Comparison of ENCODE assay signal across 8 cellular contexts in genomic region chr3:50238549-50239026, GRCh38. TPM values are rescaled to one million over a fixed set of nuclear protein-coding genes. Genes with fewer than 3 reads are reported as not detected.
DNase-seq lines count a peak whose midpoint lies in the region; ATAC-seq, FAIRE-seq and TF ChIP-seq lines count a peak whose summit lies in the region.

No MANE protein-coding gene starts in this region.

- CTCF ChIA-PET in K562 (lab: Yijun Ruan, JAX; ENCODE audit: low intra/inter-chr PET ratio) = no interaction called here

- ATAC-seq in K562 (no peak), HG03108 (IDR thresholded peaks at IDR 0.05; ENCODE audit: unreplicated experiment) (no peak), HG03139 (IDR thresholded peaks at IDR 0.05; ENCODE audit: unreplicated experiment) (no peak), HG03439 (IDR thresholded peaks at IDR 0.05; ENCODE audit: unreplicated experiment) (no peak)

- no peak overlapping the region for H2AFZ ChIP-seq in K562 (ENCODE audit: low read depth, low read length)
- no peak overlapping the region for H2AFZ ChIP-seq in keratinocyte (ENCODE audit: control insufficient read depth, low read length)

- BruUV-seq in K562 (replicated peaks; lab: Mats Ljungman, UMichigan) = no TSS peak

- H3K9me3 ChIP-seq in BE2C = no peaks in the 10 kb centered on the region
- no peaks in the 10 kb centered on the region for H3K9me3 ChIP-seq in K562 (replicated peaks; ENCODE audit: control insufficient read depth, insufficient read depth, low read depth, low read length)
- no peaks in the 10 kb centered on the region for H3K9me3 ChIP-seq in keratinocyte (ENCODE audit: control insufficient read depth, low read depth, low read length)

- H4K20me1 ChIP-seq in K562 (replicated peaks; ENCODE audit: control insufficient read depth, insufficient read depth, low read length) = no peaks in the 10 kb centered on the region
- H4K20me1 ChIP-seq in keratinocyte (ENCODE audit: control insufficient read depth, extremely low read depth, insufficient read depth, low read length) = peaks cover 14% of the 10 kb centered on the region

- H3K36me3 ChIP-seq in BE2C (no peaks in the 10 kb centered on the region), K562 (ENCODE audit: control insufficient read depth, insufficient read depth, low read length) (peaks cover 6% of the 10 kb centered on the region; the same call in 1 of the 3 replicates), keratinocyte (ENCODE audit: control insufficient read depth in 2 of 2, extremely low read depth in 1 of 2, insufficient read depth in 2 of 2, low read length in 2 of 2) (peaks cover 13% of the 10 kb centered on the region in 2 experiments)

- H3K4me2 ChIP-seq in K562 (ENCODE audit: insufficient read depth, low read length) (peak overlapping the region; percentile 80), keratinocyte (ENCODE audit: control insufficient read depth, extremely low read depth, insufficient read depth, low read depth, low read length) (peak overlapping the region; percentile 98)

- H3K9ac ChIP-seq in K562 (ENCODE audit: insufficient read depth in 1 of 2, low read depth in 2 of 2, low read length in 2 of 2) = peak overlapping the region in 1 of 2 experiments; percentile 95; a peak in 1 of 4 replicates
- peak overlapping the region; percentile 88 for H3K9ac ChIP-seq in keratinocyte (ENCODE audit: control insufficient read depth, extremely low read depth, insufficient read depth, low read length)

- TF ChIP-seq RAD21 in K562 (CRISPR knock-in tag; conservative IDR thresholded peaks at IDR 0.05 in 1 of 2, IDR thresholded peaks at IDR 0.05 in 1 of 2) = no peak

- POLR2A ChIA-PET in K562 (lab: Yijun Ruan, JAX) = interaction anchor here (0.6 kb wide), 1 partner anchor 1180 kb away, joined by 3 read pairs; no protein-coding TSS in a partner anchor

- 60% methylated on average over 1 of the region's 7 CpGs for WGBS in K562 (ENCODE audit: insufficient coverage, low coverage, missing lambda C conversion rate)

- H3K4me3 ChIP-seq in BE2C (ENCODE audit: low read depth, low read length) = peak overlapping the region; percentile 66
- peak overlapping the region; percentile 93 for H3K4me3 ChIP-seq in Jurkat, Clone E6-1 (ENCODE audit: low read length)
- H3K4me3 ChIP-seq in K562 = no peak overlapping the region
- peak overlapping the region; percentile 76 to 98 (median 97) for H3K4me3 ChIP-seq in keratinocyte (ENCODE audit: control insufficient read depth in 2 of 3, extremely low read depth in 1 of 3, insufficient read depth in 2 of 3, low read depth in 1 of 3, low read length in 3 of 3)

- TF ChIP-seq CTCF in BE2C (IDR thresholded peaks at IDR 0.05; ENCODE audit: low read depth, low read length) (no peak), K562 (IDR thresholded peaks at IDR 0.05 in 2 of 3, conservative IDR thresholded peaks at IDR 0.05 in 1 of 3; ENCODE audit: insufficient read depth in 2 of 3, low read depth in 1 of 3, low read length in 3 of 3) (no peak), keratinocyte (optimal IDR thresholded peaks at IDR 0.05 in 1 of 3, IDR thresholded peaks at IDR 0.05 in 1 of 3, conservative IDR thresholded peaks at IDR 0.05 in 1 of 3; ENCODE audit: extremely low read depth in 1 of 3, insufficient read depth in 2 of 3, low read length in 3 of 3) (no peak)

- FAIRE-seq in K562 (lab: Jason Lieb, UNC) = no peak
- FAIRE-seq in keratinocyte (lab: Jason Lieb, UNC) = peak; percentile 61

- intact Hi-C loops in K562 (cut with micrococcal nuclease) = no loop called here

- no peak for TF ChIP-seq POLR2A in K562 (conservative IDR thresholded peaks at IDR 0.05)

- H3K79me2 ChIP-seq in K562 (ENCODE audit: control insufficient read depth, insufficient read depth, low read length) = peaks cover 39% of the 10 kb centered on the region
- peaks cover 74% of the 10 kb centered on the region for H3K79me2 ChIP-seq in keratinocyte (ENCODE audit: control insufficient read depth, insufficient read depth, low read length)

- H3K27me3 ChIP-seq in BE2C = no peaks in the 10 kb centered on the region
- H3K27me3 ChIP-seq in K562 (ENCODE audit: control insufficient read depth in 2 of 2, insufficient read depth in 2 of 2, low read length in 2 of 2) = no peaks in the 10 kb centered on the region
- H3K27me3 ChIP-seq in keratinocyte (ENCODE audit: control insufficient read depth, extremely low read depth, insufficient read depth, low read length) = no peaks in the 10 kb centered on the region

- TF ChIP-seq EP300 in K562 (IDR thresholded peaks at IDR 0.05; ENCODE audit: low read length) = no peak

- dilution Hi-C loops in keratinocyte (cut with MboI; ENCODE audit: extremely low pct_ligation_motif_present, low sequenced_read_pairs) = no loop called here

- H3K4me1 ChIP-seq in BE2C = no peaks in the 10 kb centered on the region
- H3K4me1 ChIP-seq in K562 (replicated peaks in 1 of 2; ENCODE audit: control insufficient read depth in 2 of 2, insufficient read depth in 2 of 2, low read length in 2 of 2) = peaks cover 48 to 73% of the 10 kb centered on the region in 2 experiments
- H3K4me1 ChIP-seq in keratinocyte (ENCODE audit: control insufficient read depth, extremely low read depth, insufficient read depth, low read length) = peaks cover 43% of the 10 kb centered on the region

- H3K9me1 ChIP-seq in K562 (ENCODE audit: control insufficient read depth, insufficient read depth, low read length) = no peaks in the 10 kb centered on the region
- H3K9me1 ChIP-seq in keratinocyte (ENCODE audit: control insufficient read depth, extremely low read depth, insufficient read depth, low read length) = peaks cover 3% of the 10 kb centered on the region

- H3K27ac ChIP-seq in K562 (ENCODE audit: extremely low read depth, low read depth, low read length) = no peak overlapping the region
- peak overlapping the region; percentile 60 for H3K27ac ChIP-seq in keratinocyte (ENCODE audit: control insufficient read depth, insufficient read depth, low read length)

- no peak for DNase-seq in BE2C
- DNase-seq in Jurkat, Clone E6-1 (ENCODE audit: low read depth, low spot score) = no peak
- no peak for DNase-seq in K562 (ENCODE audit: extremely low read depth in 1 of 4, low spot score in 3 of 4)
- no peak for DNase-seq in keratinocyte (ENCODE audit: low read depth, low spot score)
- DNase-seq in stimulated activated CD8-positive, alpha-beta memory T cell treated with anti-CD3 and anti-CD28 coated beads, Interleukin-4, amount 100 ng/mL, for 48 hours = peak; percentile 44

- in situ Hi-C loops in K562 (cut with MboI) = no loop called here

RNA-seq across cellular contexts. Expression of gene GNAI2, which starts 2.6 kb away (rescaled TPM):
- polyA plus RNA-seq in BE2C (2012; ENCODE audit: insufficient read depth, insufficient read length, low read depth) = 107 TPM
- polyA plus RNA-seq in Jurkat, Clone E6-1 (2012; ENCODE audit: insufficient read depth, insufficient read length) = 279 TPM
- 32.6 and 87.4 TPM in 2 replicates for total RNA-seq in K562 (2011; cell fraction: chromatin; rRNA removed; ENCODE audit: low replicate concordance)
- total RNA-seq in K562 (2011; cell fraction: nucleolus; rRNA removed) = 69.2 and 80.9 TPM in 2 replicates
- total RNA-seq in K562 (2011; cell fraction: nucleoplasm; rRNA removed) = 56.0 and 62.0 TPM in 2 replicates
- total RNA-seq in K562 (2014; rRNA removed) (41.0 and 53.8 TPM in 2 replicates), K562 (2014; rRNA removed; fragmentation: Illumina TruSeq; extraction: Trizol) (18.6 and 19.5 TPM in 2 replicates), K562 (2015; rRNA removed; fragmentation: Illumina TruSeq; extraction: Trizol) (41.1 and 42.7 TPM in 2 replicates), K562 (2021) (55.4 and 60.5 TPM in 2 replicates)
- polyA plus RNA-seq in K562 (2011; rRNA removed) (72.2 and 172 TPM in 2 replicates), K562 (2014; fragmentation: Illumina TruSeq; extraction: Trizol) (49.3 and 56.1 TPM in 2 replicates), K562 (2014; fragmentation: Nextera tagmentation; extraction: Ambion mirVana) (1 to 10 TPM; 1.1 to 2.5 TPM), K562 (2014; rRNA removed) (41.4 and 51.2 TPM in 2 replicates), keratinocyte (268 to 419 TPM (median 341 TPM) in 3 replicates)
- polyA plus RNA-seq in K562 (2011; cell fraction: cytosol; rRNA removed) = 128 and 171 TPM in 2 replicates
- 49.7 and 89.7 TPM in 2 replicates for polyA plus RNA-seq in K562 (2011; cell fraction: nucleus; rRNA removed)
- 64.5 and 84.8 TPM in 2 replicates for polyA plus RNA-seq in K562 (2012)
- polyA minus RNA-seq in K562 (2011; rRNA and poly(A)+ RNA removed) = 112 and 135 TPM in 2 replicates
- 34.5 and 65.7 TPM in 2 replicates for polyA minus RNA-seq in K562 (2011; cell fraction: cytosol; rRNA and poly(A)+ RNA removed)
- polyA minus RNA-seq in K562 (2011; cell fraction: nucleus; rRNA and poly(A)+ RNA removed) = 11.7 and 24.4 TPM in 2 replicates
- 90.9 TPM for polyA plus RNA-seq in keratinocyte (2011; ENCODE audit: low read depth)
- polyA plus RNA-seq in keratinocyte (2011; cell fraction: cytosol; rRNA removed) = 360 and 497 TPM in 2 replicates
- polyA plus RNA-seq in keratinocyte (2011; cell fraction: nucleus; rRNA removed) = 163 and 215 TPM in 2 replicates
- polyA plus RNA-seq in keratinocyte (2012; ENCODE audit: low replicate concordance) = 96.9 and 241 TPM in 2 replicates
- polyA minus RNA-seq in keratinocyte = 357 to 545 TPM (median 495 TPM) in 3 replicates
- polyA minus RNA-seq in keratinocyte (2011; cell fraction: cytosol; rRNA and poly(A)+ RNA removed) = 236 TPM
- 63.3 and 89.7 TPM in 2 replicates for polyA minus RNA-seq in keratinocyte (2011; cell fraction: nucleus; rRNA and poly(A)+ RNA removed)

RNA-seq across cellular contexts. Expression of gene SEMA3B, which starts 30.4 kb away (rescaled TPM):
- polyA plus RNA-seq in BE2C (2012; ENCODE audit: insufficient read depth, insufficient read length, low read depth) = 1.5 TPM
- 1.2 TPM for polyA plus RNA-seq in Jurkat, Clone E6-1 (2012; ENCODE audit: insufficient read depth, insufficient read length)
- total RNA-seq in K562 (2011; cell fraction: chromatin; rRNA removed; ENCODE audit: low replicate concordance) = 7.6 and 22.1 TPM in 2 replicates
- 12.1 and 17.2 TPM in 2 replicates for total RNA-seq in K562 (2011; cell fraction: nucleolus; rRNA removed)
- total RNA-seq in K562 (2011; cell fraction: nucleoplasm; rRNA removed) = 4.6 and 11.0 TPM in 2 replicates
- total RNA-seq in K562 (2014; rRNA removed) (0.82 and 1.1 TPM in 2 replicates), K562 (2014; rRNA removed; fragmentation: Illumina TruSeq; extraction: Trizol) (0.13 and 0.18 TPM in 2 replicates), K562 (2015; rRNA removed; fragmentation: Illumina TruSeq; extraction: Trizol) (0.29 and 0.30 TPM in 2 replicates), K562 (2021) (1.8 and 2.2 TPM in 2 replicates)
- polyA plus RNA-seq in K562 (2011; rRNA removed) (1.3 and 2.5 TPM in 2 replicates), K562 (2014; fragmentation: Illumina TruSeq; extraction: Trizol) (0.27 and 0.37 TPM in 2 replicates), K562 (2014; fragmentation: Nextera tagmentation; extraction: Ambion mirVana) (under 1 TPM in 1 of 2 experiments, not detected in 1; 0.03 TPM), K562 (2014; rRNA removed) (1.7 and 2.3 TPM in 2 replicates), keratinocyte (0.33 to 0.81 TPM (median 0.58 TPM) in 3 replicates)
- 1.5 and 2.7 TPM in 2 replicates for polyA plus RNA-seq in K562 (2011; cell fraction: cytosol; rRNA removed)
- polyA plus RNA-seq in K562 (2011; cell fraction: nucleus; rRNA removed) = 31.8 and 37.3 TPM in 2 replicates
- 1.3 and 4.7 TPM in 2 replicates for polyA plus RNA-seq in K562 (2012)
- 0.18 and 0.33 TPM in 2 replicates for polyA minus RNA-seq in K562 (2011; rRNA and poly(A)+ RNA removed)
- polyA minus RNA-seq in K562 (2011; cell fraction: cytosol; rRNA and poly(A)+ RNA removed) = 3.0 and 5.2 TPM in 2 replicates
- polyA minus RNA-seq in K562 (2011; cell fraction: nucleus; rRNA and poly(A)+ RNA removed) = 4.4 and 10.3 TPM in 2 replicates
- polyA plus RNA-seq in keratinocyte (2011; ENCODE audit: low read depth) = 1.2 TPM
- polyA plus RNA-seq in keratinocyte (2011; cell fraction: cytosol; rRNA removed) = 0.23 and 0.26 TPM in 2 replicates
- polyA plus RNA-seq in keratinocyte (2011; cell fraction: nucleus; rRNA removed) = 2.5 and 3.3 TPM in 2 replicates
- 0.52 and 0.86 TPM in 2 replicates for polyA plus RNA-seq in keratinocyte (2012; ENCODE audit: low replicate concordance)
- 0.29 to 0.33 TPM (median 0.30 TPM) in 3 replicates for polyA minus RNA-seq in keratinocyte
- polyA minus RNA-seq in keratinocyte (2011; cell fraction: cytosol; rRNA and poly(A)+ RNA removed) = 8.8 TPM
- 2.9 and 3.7 TPM in 2 replicates for polyA minus RNA-seq in keratinocyte (2011; cell fraction: nucleus; rRNA and poly(A)+ RNA removed)

RNA-seq across cellular contexts. Expression of gene SLC38A3, which starts 33.5 kb away (rescaled TPM):
- 0.43 TPM for polyA plus RNA-seq in BE2C (2012; ENCODE audit: insufficient read depth, insufficient read length, low read depth)
- 2.0 TPM for polyA plus RNA-seq in Jurkat, Clone E6-1 (2012; ENCODE audit: insufficient read depth, insufficient read length)
- total RNA-seq in K562 (2011; cell fraction: chromatin; rRNA removed; ENCODE audit: low replicate concordance) = 0.99 and 3.1 TPM in 2 replicates
- total RNA-seq in K562 (2011; cell fraction: nucleolus; rRNA removed) = 1.6 and 3.8 TPM in 2 replicates
- 1.3 and 1.5 TPM in 2 replicates for total RNA-seq in K562 (2011; cell fraction: nucleoplasm; rRNA removed)
- total RNA-seq in K562 (2014; rRNA removed) (0.09 TPM in 1 of 2 replicates, not detected in the other), K562 (2014; rRNA removed; fragmentation: Illumina TruSeq; extraction: Trizol) (not detected in 2 replicates), K562 (2015; rRNA removed; fragmentation: Illumina TruSeq; extraction: Trizol) (not detected in 2 replicates), K562 (2021) (0.16 and 0.27 TPM in 2 replicates)
- polyA plus RNA-seq in K562 (2011; rRNA removed) (0.38 and 0.66 TPM in 2 replicates), K562 (2014; fragmentation: Illumina TruSeq; extraction: Trizol) (not detected in 2 replicates), K562 (2014; fragmentation: Nextera tagmentation; extraction: Ambion mirVana) (not detected), K562 (2014; rRNA removed) (not detected in 2 replicates), keratinocyte (not detected in 3 replicates)
- polyA plus RNA-seq in K562 (2011; cell fraction: cytosol; rRNA removed) = 0.47 and 0.52 TPM in 2 replicates
- polyA plus RNA-seq in K562 (2011; cell fraction: nucleus; rRNA removed) = 2.9 and 4.2 TPM in 2 replicates
- not detected in 2 replicates for polyA plus RNA-seq in K562 (2012)
- polyA minus RNA-seq in K562 (2011; rRNA and poly(A)+ RNA removed) = 0.46 and 0.57 TPM in 2 replicates
- polyA minus RNA-seq in K562 (2011; cell fraction: cytosol; rRNA and poly(A)+ RNA removed) = 0.29 and 1.1 TPM in 2 replicates
- 0.54 and 0.78 TPM in 2 replicates for polyA minus RNA-seq in K562 (2011; cell fraction: nucleus; rRNA and poly(A)+ RNA removed)
- polyA plus RNA-seq in keratinocyte (2011; ENCODE audit: low read depth) = 0.22 TPM
- polyA plus RNA-seq in keratinocyte (2011; cell fraction: cytosol; rRNA removed) = 0.02 and 0.12 TPM in 2 replicates
- polyA plus RNA-seq in keratinocyte (2011; cell fraction: nucleus; rRNA removed) = 0.12 and 0.36 TPM in 2 replicates
- 0.39 TPM in 1 of 2 replicates, not detected in the other for polyA plus RNA-seq in keratinocyte (2012; ENCODE audit: low replicate concordance)
- polyA minus RNA-seq in keratinocyte = not detected in 3 replicates
- not detected for polyA minus RNA-seq in keratinocyte (2011; cell fraction: cytosol; rRNA and poly(A)+ RNA removed)
- polyA minus RNA-seq in keratinocyte (2011; cell fraction: nucleus; rRNA and poly(A)+ RNA removed) = 0.32 TPM in 1 of 2 replicates, not detected in the other

RNA-seq across cellular contexts. Expression of gene LSMEM2, which starts 40.3 kb away (rescaled TPM):
- not detected for polyA plus RNA-seq in BE2C (2012; ENCODE audit: insufficient read depth, insufficient read length, low read depth)
- polyA plus RNA-seq in Jurkat, Clone E6-1 (2012; ENCODE audit: insufficient read depth, insufficient read length) = not detected
- not detected in 2 replicates for total RNA-seq in K562 (2011; cell fraction: chromatin; rRNA removed; ENCODE audit: low replicate concordance)
- not detected in 2 replicates for total RNA-seq in K562 (2011; cell fraction: nucleolus; rRNA removed)
- not detected in 2 replicates for total RNA-seq in K562 (2011; cell fraction: nucleoplasm; rRNA removed)
- not detected in 2 replicates for total RNA-seq in K562 (2014; rRNA removed)
- total RNA-seq in K562 (2014; rRNA removed; fragmentation: Illumina TruSeq; extraction: Trizol) = not detected in 2 replicates
- not detected in 2 replicates for total RNA-seq in K562 (2015; rRNA removed; fragmentation: Illumina TruSeq; extraction: Trizol)
- total RNA-seq in K562 (2021) = not detected in 2 replicates
- polyA plus RNA-seq in K562 (2011; rRNA removed) = not detected in 2 replicates
- polyA plus RNA-seq in K562 (2011; cell fraction: cytosol; rRNA removed) = not detected in 2 replicates
- 0.10 TPM in 1 of 2 replicates, not detected in the other for polyA plus RNA-seq in K562 (2011; cell fraction: nucleus; rRNA removed)
- polyA plus RNA-seq in K562 (2012) = 0.08 and 0.12 TPM in 2 replicates
- polyA plus RNA-seq in K562 (2014; fragmentation: Illumina TruSeq; extraction: Trizol) = not detected in 2 replicates
- not detected for polyA plus RNA-seq in K562 (2014; fragmentation: Nextera tagmentation; extraction: Ambion mirVana)
- not detected in 2 replicates for polyA plus RNA-seq in K562 (2014; rRNA removed)
- polyA minus RNA-seq in K562 (2011; rRNA and poly(A)+ RNA removed) = not detected in 2 replicates
- polyA minus RNA-seq in K562 (2011; cell fraction: cytosol; rRNA and poly(A)+ RNA removed) = not detected in 2 replicates
- polyA minus RNA-seq in K562 (2011; cell fraction: nucleus; rRNA and poly(A)+ RNA removed) = not detected in 2 replicates
- not detected in 3 replicates for polyA plus RNA-seq in keratinocyte
- polyA plus RNA-seq in keratinocyte (2011; ENCODE audit: low read depth) = not detected
- polyA plus RNA-seq in keratinocyte (2011; cell fraction: cytosol; rRNA removed) = not detected in 2 replicates
- 0.17 TPM in 1 of 2 replicates, not detected in the other for polyA plus RNA-seq in keratinocyte (2011; cell fraction: nucleus; rRNA removed)
- not detected in 2 replicates for polyA plus RNA-seq in keratinocyte (2012; ENCODE audit: low replicate concordance)
- polyA minus RNA-seq in keratinocyte = not detected in 3 replicates
- polyA minus RNA-seq in keratinocyte (2011; cell fraction: cytosol; rRNA and poly(A)+ RNA removed) = not detected
- not detected in 2 replicates for polyA minus RNA-seq in keratinocyte (2011; cell fraction: nucleus; rRNA and poly(A)+ RNA removed)

RNA-seq across cellular contexts. Expression of gene GNAT1, which starts 47.2 kb away (rescaled TPM):
- polyA plus RNA-seq in BE2C (2012; ENCODE audit: insufficient read depth, insufficient read length, low read depth) = not detected
- not detected for polyA plus RNA-seq in Jurkat, Clone E6-1 (2012; ENCODE audit: insufficient read depth, insufficient read length)
- not detected in 2 replicates for total RNA-seq in K562 (2011; cell fraction: chromatin; rRNA removed; ENCODE audit: low replicate concordance)
- total RNA-seq in K562 (2011; cell fraction: nucleolus; rRNA removed) = not detected in 2 replicates
- total RNA-seq in K562 (2011; cell fraction: nucleoplasm; rRNA removed) = 0.15 TPM in 1 of 2 replicates, not detected in the other
- total RNA-seq in K562 (2014; rRNA removed) = not detected in 2 replicates
- not detected in 2 replicates for total RNA-seq in K562 (2014; rRNA removed; fragmentation: Illumina TruSeq; extraction: Trizol)
- not detected in 2 replicates for total RNA-seq in K562 (2015; rRNA removed; fragmentation: Illumina TruSeq; extraction: Trizol)
- not detected in 2 replicates for total RNA-seq in K562 (2021)
- polyA plus RNA-seq in K562 (2011; rRNA removed) = not detected in 2 replicates
- polyA plus RNA-seq in K562 (2011; cell fraction: cytosol; rRNA removed) = not detected in 2 replicates
- polyA plus RNA-seq in K562 (2011; cell fraction: nucleus; rRNA removed) = not detected in 2 replicates
- not detected in 2 replicates for polyA plus RNA-seq in K562 (2012)
- not detected in 2 replicates for polyA plus RNA-seq in K562 (2014; fragmentation: Illumina TruSeq; extraction: Trizol)
- not detected for polyA plus RNA-seq in K562 (2014; fragmentation: Nextera tagmentation; extraction: Ambion mirVana)
- not detected in 2 replicates for polyA plus RNA-seq in K562 (2014; rRNA removed)
- polyA minus RNA-seq in K562 (2011; rRNA and poly(A)+ RNA removed) = not detected in 2 replicates
- not detected in 2 replicates for polyA minus RNA-seq in K562 (2011; cell fraction: cytosol; rRNA and poly(A)+ RNA removed)
- polyA minus RNA-seq in K562 (2011; cell fraction: nucleus; rRNA and poly(A)+ RNA removed) = not detected in 2 replicates
- 0.05 to 0.12 TPM in 2 of 3 replicates, not detected in the other for polyA plus RNA-seq in keratinocyte
- not detected for polyA plus RNA-seq in keratinocyte (2011; ENCODE audit: low read depth)
- polyA plus RNA-seq in keratinocyte (2011; cell fraction: cytosol; rRNA removed) = not detected in 2 replicates
- polyA plus RNA-seq in keratinocyte (2011; cell fraction: nucleus; rRNA removed) = 0.40 and 0.56 TPM in 2 replicates
- not detected in 2 replicates for polyA plus RNA-seq in keratinocyte (2012; ENCODE audit: low replicate concordance)
- 0.13 to 0.86 TPM in 2 of 3 replicates, not detected in the other for polyA minus RNA-seq in keratinocyte
- not detected for polyA minus RNA-seq in keratinocyte (2011; cell fraction: cytosol; rRNA and poly(A)+ RNA removed)
- 0.32 and 0.47 TPM in 2 replicates for polyA minus RNA-seq in keratinocyte (2011; cell fraction: nucleus; rRNA and poly(A)+ RNA removed)
